In the genomic region with DNA sequence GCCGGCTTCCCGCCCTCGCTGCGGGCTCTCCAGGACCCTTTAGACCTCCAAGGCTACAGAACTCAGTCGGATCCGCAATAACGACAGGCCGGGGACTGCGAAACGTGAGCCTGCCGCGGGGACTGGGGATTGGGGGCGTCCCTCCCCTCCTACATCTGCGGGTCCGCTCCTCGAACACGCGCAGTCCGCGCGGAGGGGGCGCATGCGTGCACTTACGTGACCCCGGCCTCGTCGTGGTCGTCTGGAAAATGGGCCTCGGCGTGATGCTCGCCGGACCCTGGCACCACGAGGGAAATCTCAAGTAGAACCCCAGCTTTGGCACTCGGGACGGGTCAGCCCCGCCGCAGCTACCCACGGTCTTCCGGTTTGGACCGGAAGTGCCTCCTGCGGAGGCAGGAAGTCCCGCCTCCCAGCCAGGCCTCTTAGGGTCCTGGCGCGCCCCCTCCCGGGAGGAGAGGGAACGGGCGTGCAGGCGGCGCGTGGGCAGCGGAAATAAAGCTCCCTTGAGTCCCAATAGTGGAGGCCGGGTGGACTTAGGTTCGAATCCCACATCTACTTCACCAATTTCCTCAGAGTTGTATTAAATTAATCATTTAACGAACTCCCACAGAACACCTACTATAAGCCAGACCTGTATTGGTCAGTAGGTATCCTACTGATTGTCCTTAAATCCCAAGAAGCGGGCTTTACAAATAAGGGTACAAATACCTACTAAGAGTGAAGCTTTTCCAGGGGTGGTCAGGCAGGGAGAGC, we compare ENCODE assay signal across 8 cellular contexts. TPM values are rescaled to one million over a fixed set of nuclear protein-coding genes. Genes with fewer than 3 reads are reported as not detected.
DNase-seq lines count a peak whose midpoint lies in the region; ATAC-seq and TF ChIP-seq lines count a peak whose summit lies in the region.

Gene TAF1C, minus strand, starts transcription at position 373 of the 753 bp plus-strand sequence. CDS start 2,069 bp downstream, outside the sequence.

- CTCF ChIA-PET in Panc1 (lab: Charles Lee) = interaction anchor here (0.6 to 1.2 kb wide), 12 partner anchors 10 to 1414 kb away, joined by 3 to 11 read pairs (median 5); no protein-coding TSS in a partner anchor

- POLR2A ChIA-PET in Panc1 (lab: Charles Lee) = no interaction called here

- H3K4me1 ChIP-seq in Panc1 (ENCODE audit: control insufficient read depth, insufficient read depth, low read length) = no peaks in the 10 kb centered on the region
- H3K4me1 ChIP-seq in muscle layer of duodenum (ENCODE audit: control insufficient read depth in 1 of 2, insufficient read depth in 2 of 2, low read length in 2 of 2) = peaks cover 0 to 18% of the 10 kb centered on the region in 2 donors

- H3K9me3 Mint-ChIP-seq in activated T-cell treated with anti-CD3 and anti-CD28 coated beads, Interleukin-2, amount 50 U/mL, for 4 hours = no peaks in the 10 kb centered on the region

- H3K4me3 Mint-ChIP-seq in activated T-cell treated with anti-CD3 and anti-CD28 coated beads, Interleukin-2, amount 50 U/mL, for 4 hours = peak within 1 kb of the TSS; percentile 94

- DNase-seq in DMS53 treated with DMSO at 0.1 percent for 48 hours (lab: John Stamatoyannopoulos, UW; ENCODE audit: unreplicated experiment) (peak; percentile 71), KBM-7 (peak; percentile 94), Panc1 (ENCODE audit: low read depth, low spot score) (peak; percentile 69)
- peak; percentile 90 for DNase-seq in activated T-cell treated with anti-CD3 and anti-CD28 coated beads, Interleukin-2, amount 50 U/mL, for 4 hours
- DNase-seq in stimulated activated CD8-positive, alpha-beta memory T cell treated with anti-CD3 and anti-CD28 coated beads, Interleukin-7, amount 100 ng/mL, for 4 hours (ENCODE audit: low read depth in 2 of 2) = peak; percentile 83 to 85

- in situ Hi-C loops in KBM-7 (cut with MboI; ENCODE audit: low pct_unique_long_range_greater_than_20kb, low sequenced_read_pairs) = no loop called here
- in situ Hi-C loops in Panc1 (cut with HindIII; ENCODE audit: low pct_unique_long_range_greater_than_20kb, low sequenced_read_pairs) = no loop called here

- H3K9me3 ChIP-seq in Panc1 (ENCODE audit: control insufficient read depth, insufficient read depth, low read depth, low read length) (no peaks in the 10 kb centered on the region), muscle layer of duodenum (ENCODE audit: control insufficient read depth in 1 of 2, low read length in 2 of 2) (no peaks in the 10 kb centered on the region)

- peaks cover 19% of the 10 kb centered on the region for H3K4me1 Mint-ChIP-seq in activated T-cell treated with anti-CD3 and anti-CD28 coated beads, Interleukin-2, amount 50 U/mL, for 4 hours (ENCODE audit: low read depth)

- H3K27me3 Mint-ChIP-seq in activated T-cell treated with anti-CD3 and anti-CD28 coated beads, Interleukin-2, amount 50 U/mL, for 4 hours (ENCODE audit: low read depth) = no peaks in the 10 kb centered on the region

- H3K4me3 ChIP-seq in Panc1 (ENCODE audit: low read depth in 2 of 2, low read length in 2 of 2) = peak within 1 kb of the TSS; percentile 85 to 97
- H3K4me3 ChIP-seq in muscle layer of duodenum (ENCODE audit: low read depth in 1 of 2, low read length in 2 of 2) = peak within 1 kb of the TSS; percentile 83 to 98

- peaks cover 4% of the 10 kb centered on the region; the same call in 1 of the 2 replicates for H3K36me3 ChIP-seq in Panc1 (ENCODE audit: control insufficient read depth, insufficient read depth, low read length)
- peaks cover 10 to 24% of the 10 kb centered on the region in 2 donors for H3K36me3 ChIP-seq in muscle layer of duodenum (ENCODE audit: control insufficient read depth in 1 of 2, insufficient read depth in 2 of 2, low read length in 2 of 2)

- H3K27ac ChIP-seq in Panc1 (ENCODE audit: low read length) = peak within 1 kb of the TSS; percentile 86
- peak within 1 kb of the TSS; percentile 45 for H3K27ac ChIP-seq in muscle layer of duodenum (ENCODE audit: low read length)

- BruUV-seq in Panc1 (replicated peaks; lab: Mats Ljungman, UMichigan) = TSS peak; percentile 83

- ATAC-seq in GM21619 (IDR thresholded peaks at IDR 0.05; ENCODE audit: unreplicated experiment) (peak; percentile 94), Panc1 (peak; percentile 96), esophagus mucosa (peak; percentile 95)
- peak; percentile 93 to 95 for ATAC-seq in activated T-cell treated with anti-CD3 and anti-CD28 coated beads, Interleukin-2, amount 50 U/mL, for 4 hours

- H3K27me3 ChIP-seq in Panc1 (ENCODE audit: control insufficient read depth, insufficient read depth, low read length) (no peaks in the 10 kb centered on the region), muscle layer of duodenum (ENCODE audit: low read depth, low read length) (no peaks in the 10 kb centered on the region)

- intact Hi-C loops in Panc1 (cut with micrococcal nuclease; ENCODE audit: unreplicated experiment) = loop anchor here (10.0 kb wide), 1 partner anchor 298 kb away; no protein-coding TSS in a partner anchor

- peak; percentile 95 for TF ChIP-seq CTCF in Panc1 (IDR thresholded peaks at IDR 0.05)

- peaks cover 13% of the 10 kb centered on the region for H3K36me3 Mint-ChIP-seq in activated T-cell treated with anti-CD3 and anti-CD28 coated beads, Interleukin-2, amount 50 U/mL, for 4 hours (ENCODE audit: insufficient read depth)

RNA-seq across cellular contexts. Expression of gene TAF1C, which starts in this region (rescaled TPM):
- total RNA-seq in Panc1 (2021; ENCODE audit: unreplicated experiment) (31.9 TPM), esophagus mucosa (18.3 TPM)
- polyA plus RNA-seq in Panc1 (2012; ENCODE audit: insufficient read length) = 23.2 TPM
- 10 to 100 TPM; 71.6 to 78.6 (median 74.4) TPM for total RNA-seq in activated T-cell treated with anti-CD3 and anti-CD28 coated beads, Interleukin-2, amount 50 U/mL, for 4 hours

Comparison
In these comparisons a context has a peak if more than half of its experiments do, and no peak if none do; other contexts are left out.
1. Peak in every context shown above with its lines: DNase-seq, ATAC-seq, H3K4me3 ChIP-seq and H3K27ac ChIP-seq.